1 cellular context compared by ENCODE assay signal in genomic region chr20:327041-327945, GRCh38.
A peak's percentile ranks its signal among the peaks of the same experiment; 100 is the strongest.
TF ChIP-seq lines count a peak whose summit lies in the region.

No MANE protein-coding gene starts in this region.

TF ChIP-seq in WTC11, 78 proteins besides CTCF, POLR2A, EP300 and RAD21 (continued from another document):
- TF ChIP-seq ARID4B (CRISPR knock-in tag; IDR thresholded peaks at IDR 0.05; ENCODE audit: borderline replicate concordance) (0 out of 2 replicates have a peak, but pooled peaks have one; percentile 18), IRF1 (CRISPR knock-in tag; IDR thresholded peaks at IDR 0.05) (no peak), MAX (CRISPR knock-in tag; IDR thresholded peaks at IDR 0.05) (peak; percentile 84), USF1 (CRISPR knock-in tag; IDR thresholded peaks at IDR 0.05) (peak; percentile 50; the same call in 1 of the 2 replicates), NFE2L1 (CRISPR knock-in tag; IDR thresholded peaks at IDR 0.05) (no peak), ZNF281 (CRISPR knock-in tag; IDR thresholded peaks at IDR 0.05) (peak; percentile 97), ZNF121 (CRISPR knock-in tag; IDR thresholded peaks at IDR 0.05) (no peak), USF2 (CRISPR knock-in tag; IDR thresholded peaks at IDR 0.05) (peak; percentile 51; the same call in 1 of the 2 replicates)
TF ChIP-seq in WTC11: peak in this region for 10.
